Comparison of ENCODE assay signal across 1 cellular context in the genomic region with DNA sequence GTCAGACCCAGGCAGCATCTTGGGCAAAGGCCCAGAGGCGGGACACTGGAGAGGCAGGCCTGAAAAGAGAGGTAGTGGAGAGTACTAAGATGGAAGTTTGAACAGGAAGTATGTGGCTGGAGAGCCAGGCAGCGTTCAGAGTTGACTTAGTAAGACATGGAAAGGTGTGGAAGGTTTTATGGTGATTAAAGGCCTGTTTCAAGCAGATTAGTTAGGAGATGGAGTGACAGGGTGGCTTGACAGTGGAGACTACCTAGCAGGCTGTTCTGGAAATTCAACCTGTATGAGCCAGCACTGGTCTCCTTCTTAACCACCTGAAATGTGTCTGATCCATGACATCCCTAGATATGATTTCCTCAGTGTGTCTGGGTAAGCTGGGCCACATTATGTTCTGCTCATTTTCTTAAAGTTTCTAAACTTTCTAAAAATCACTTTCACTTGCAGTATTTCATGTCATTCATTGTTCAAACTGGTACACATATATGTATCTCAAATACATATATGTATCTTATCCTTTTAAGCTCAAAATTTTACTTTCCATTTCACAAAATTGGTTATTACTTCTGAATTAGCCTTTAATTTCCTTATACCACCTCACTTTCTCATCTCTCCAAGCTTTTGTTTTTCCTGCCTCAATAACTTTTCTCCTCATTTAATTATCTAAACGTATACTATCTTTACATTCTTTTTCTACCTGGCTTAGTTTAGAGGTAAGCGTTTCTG.
TF ChIP-seq lines count a peak whose summit lies in the region.

No MANE protein-coding gene starts in this region.

TF ChIP-seq in GM23338, 12 proteins besides CTCF, POLR2A, EP300 and RAD21 (continued from another document):
- TF ChIP-seq, protein P1, sequence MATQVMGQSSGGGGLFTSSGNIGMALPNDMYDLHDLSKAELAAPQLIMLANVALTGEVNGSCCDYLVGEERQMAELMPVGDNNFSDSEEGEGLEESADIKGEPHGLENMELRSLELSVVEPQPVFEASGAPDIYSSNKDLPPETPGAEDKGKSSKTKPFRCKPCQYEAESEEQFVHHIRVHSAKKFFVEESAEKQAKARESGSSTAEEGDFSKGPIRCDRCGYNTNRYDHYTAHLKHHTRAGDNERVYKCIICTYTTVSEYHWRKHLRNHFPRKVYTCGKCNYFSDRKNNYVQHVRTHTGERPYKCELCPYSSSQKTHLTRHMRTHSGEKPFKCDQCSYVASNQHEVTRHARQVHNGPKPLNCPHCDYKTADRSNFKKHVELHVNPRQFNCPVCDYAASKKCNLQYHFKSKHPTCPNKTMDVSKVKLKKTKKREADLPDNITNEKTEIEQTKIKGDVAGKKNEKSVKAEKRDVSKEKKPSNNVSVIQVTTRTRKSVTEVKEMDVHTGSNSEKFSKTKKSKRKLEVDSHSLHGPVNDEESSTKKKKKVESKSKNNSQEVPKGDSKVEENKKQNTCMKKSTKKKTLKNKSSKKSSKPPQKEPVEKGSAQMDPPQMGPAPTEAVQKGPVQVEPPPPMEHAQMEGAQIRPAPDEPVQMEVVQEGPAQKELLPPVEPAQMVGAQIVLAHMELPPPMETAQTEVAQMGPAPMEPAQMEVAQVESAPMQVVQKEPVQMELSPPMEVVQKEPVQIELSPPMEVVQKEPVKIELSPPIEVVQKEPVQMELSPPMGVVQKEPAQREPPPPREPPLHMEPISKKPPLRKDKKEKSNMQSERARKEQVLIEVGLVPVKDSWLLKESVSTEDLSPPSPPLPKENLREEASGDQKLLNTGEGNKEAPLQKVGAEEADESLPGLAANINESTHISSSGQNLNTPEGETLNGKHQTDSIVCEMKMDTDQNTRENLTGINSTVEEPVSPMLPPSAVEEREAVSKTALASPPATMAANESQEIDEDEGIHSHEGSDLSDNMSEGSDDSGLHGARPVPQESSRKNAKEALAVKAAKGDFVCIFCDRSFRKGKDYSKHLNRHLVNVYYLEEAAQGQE (IDR thresholded peaks at IDR 0.05; ENCODE audit: unreplicated experiment), result no peak
- TF ChIP-seq ZNF114 (CRISPR knock-in tag; IDR thresholded peaks at IDR 0.05), result no peak
